In genomic region chr1:214193691-214194090, GRCh38 we compare ENCODE assay signal across 15 cellular contexts.
DNase-seq lines count a peak whose midpoint lies in the region; ATAC-seq and TF ChIP-seq lines count a peak whose summit lies in the region.
"Had no signal": no experiment of that assay in that cellular context is flagged by ENCODE, and none has a peak within 500 bp of the region (broad histone marks: within the 10 kb centered on the region; RNA-seq: fewer than 3 reads in every experiment).

No MANE protein-coding gene starts in this region.

- no peak overlapping the region for H3K4ac ChIP-seq in neuronal stem cell (ENCODE audit: low read length)

- H3K27me3 Mint-ChIP-seq in GM23338 (ENCODE audit: insufficient read depth, low read depth, poor library complexity) (peaks cover 3% of the 10 kb centered on the region), glutamatergic neuron (ENCODE audit: unreplicated experiment) (no peaks in the 10 kb centered on the region)

- H3K9me3 Mint-ChIP-seq in GM23338 (no peaks in the 10 kb centered on the region), glutamatergic neuron (ENCODE audit: unreplicated experiment) (peaks cover 3% of the 10 kb centered on the region)
- H3K9me3 Mint-ChIP-seq: CD4-positive, alpha-beta T cell; IgD-negative memory B cell had no signal

- no peak overlapping the region for H3K4me2 ChIP-seq in GM23338
- no peak overlapping the region for H3K4me2 ChIP-seq in neuronal stem cell (ENCODE audit: insufficient read depth, low read length, poor library complexity, severe bottlenecking)
- H3K4me2 ChIP-seq in GM23248 (ENCODE audit: unreplicated experiment), result no peak overlapping the region

- ATAC-seq in GM23338 (no peak), HG03175 (IDR thresholded peaks at IDR 0.05; ENCODE audit: unreplicated experiment) (no peak)

- H3K9me2 ChIP-seq in GM23338 (ENCODE audit: insufficient read depth) (0 out of 2 replicates have a peak, but pooled peaks cover 2% of the 10 kb centered on the region), GM23248 (ENCODE audit: insufficient read depth) (no peaks in the 10 kb centered on the region; the same call in 1 of the 2 replicates)

- H3K79me1 ChIP-seq in neuronal stem cell (ENCODE audit: low read depth, low read length), result no peaks in the 10 kb centered on the region

- H3K27ac ChIP-seq in GM23338 (ENCODE audit: low read depth), result no peak overlapping the region
- no peak overlapping the region for H3K27ac ChIP-seq in neuronal stem cell (replicated peaks; ENCODE audit: low read length)
- H3K27ac ChIP-seq in GM23248, result no peak overlapping the region
- H3K27ac ChIP-seq: 22Rv1 had no signal

- H3K4me3 Mint-ChIP-seq in GM23338, result no peak overlapping the region
- peak overlapping the region; percentile 31 for H3K4me3 Mint-ChIP-seq in glutamatergic neuron (ENCODE audit: unreplicated experiment)
- H3K4me3 Mint-ChIP-seq: CD4-positive, alpha-beta T cell; IgD-negative memory B cell had no signal

- no peak overlapping the region for H3K23ac ChIP-seq in neuronal stem cell (ENCODE audit: low read depth, low read length, poor library complexity)

- H4K91ac ChIP-seq in neuronal stem cell (ENCODE audit: low read depth, low read length, poor library complexity), result no peak overlapping the region

- H3K14ac ChIP-seq in neuronal stem cell (ENCODE audit: low read length), result no peak overlapping the region

- H4K8ac ChIP-seq in neuronal stem cell (ENCODE audit: low read depth, low read length), result no peak overlapping the region

- H3K4me3 ChIP-seq in GM23338 (no peak overlapping the region), neuronal stem cell (ENCODE audit: low read length in 2 of 2) (no peak overlapping the region), GM23248 (no peak overlapping the region)

- H3K4me1 Mint-ChIP-seq in GM23338, result peaks cover 11% of the 10 kb centered on the region; the same call in 2 of the 3 replicates
- H3K4me1 Mint-ChIP-seq in glutamatergic neuron (ENCODE audit: low read depth, unreplicated experiment), result peaks cover 20% of the 10 kb centered on the region

- no peak overlapping the region for H2BK120ac ChIP-seq in neuronal stem cell (ENCODE audit: low read depth, low read length)

- H3K36me3 Mint-ChIP-seq in GM23338 (ENCODE audit: low read depth) (no peaks in the 10 kb centered on the region), glutamatergic neuron (ENCODE audit: unreplicated experiment) (no peaks in the 10 kb centered on the region)
- H3K36me3 Mint-ChIP-seq: IgD-negative memory B cell had no signal

- H2BK15ac ChIP-seq in neuronal stem cell (ENCODE audit: low read length), result no peak overlapping the region

- H3K18ac ChIP-seq in neuronal stem cell (ENCODE audit: low read length), result no peak overlapping the region

- H4K20me1 ChIP-seq in GM23338 (replicated peaks; ENCODE audit: insufficient read depth), result no peaks in the 10 kb centered on the region
- no peaks in the 10 kb centered on the region for H4K20me1 ChIP-seq in GM23248 (ENCODE audit: insufficient read depth)

- H2AFZ ChIP-seq in GM23338, result peak overlapping the region; percentile 56; the same call in 1 of the 2 replicates
- H2AFZ ChIP-seq in neuronal stem cell (ENCODE audit: low read length), result peak overlapping the region; percentile 51
- H2AFZ ChIP-seq in GM23248, result no peak overlapping the region

- TF ChIP-seq CTCF in GM23338 (conservative IDR thresholded peaks at IDR 0.05; ENCODE audit: low read depth in 2 of 2) (no peak), glutamatergic neuron (IDR thresholded peaks at IDR 0.05; ENCODE audit: partially characterized antibody, unreplicated experiment) (no peak)

- WGBS in neuronal stem cell (ENCODE audit: extremely low coverage in 2 of 2, insufficient read length in 2 of 2, insufficient replicate concordance in 1 of 2), 2 donors, result no CpG with 5 or more reads among the region's 6 CpGs
- WGBS in GM23248 (ENCODE audit: low coverage in 1 of 2, low lambda C conversion rate in 2 of 2, missing lambda C conversion rate in 2 of 2), 2 experiments, result 39 to 48% methylated on average over 6 of the region's 6 CpGs

- DNase-seq in NCI-H82 (lab: John Stamatoyannopoulos, UW) (peak; percentile 42), NCI-H82 treated with DMSO at 0.1 percent for 48 hours (lab: John Stamatoyannopoulos, UW; ENCODE audit: unreplicated experiment) (no peak), GM23338 (ENCODE audit: low spot score) (no peak), glutamatergic neuron (peak; percentile 19), neuronal stem cell (ENCODE audit: low spot score) (no peak), GM23248 (no peak)
- no peak for DNase-seq in stimulated activated CD4-positive, alpha-beta T cell treated with anti-CD3 and anti-CD28 coated beads, Interleukin-12 subunit alpha, Interleukin-12 subunit beta, amount 100 ng/mL, for 4 hours
- DNase-seq: C1 segment of cervical spinal cord; CD4-positive, alpha-beta T cell; DND-41; GDM1; H7 had no signal

- H3K27me3 ChIP-seq in GM23338 (ENCODE audit: insufficient read depth) (peaks cover 8% of the 10 kb centered on the region; the same call in 1 of the 2 replicates), neuronal stem cell (ENCODE audit: control insufficient read depth in 3 of 3, insufficient read depth in 3 of 3, low read depth in 1 of 3, low read length in 3 of 3) (peaks cover 0 to 53% (median under 1%) of the 10 kb centered on the region in 3 experiments), GM23248 (replicated peaks; ENCODE audit: insufficient read depth) (peaks cover 55% of the 10 kb centered on the region)

- no peak overlapping the region for H2BK5ac ChIP-seq in neuronal stem cell (ENCODE audit: low read length)

- H3F3A ChIP-seq in GM23338 (replicated peaks; ENCODE audit: low read depth) (no peaks in the 10 kb centered on the region), GM23248 (ENCODE audit: insufficient read depth) (no peaks in the 10 kb centered on the region)

- H3K9me3 ChIP-seq in neuronal stem cell (replicated peaks in 1 of 2; ENCODE audit: control insufficient read depth in 2 of 2, insufficient read depth in 1 of 2, low read depth in 1 of 2, low read length in 2 of 2), result peaks cover 0 to 17% of the 10 kb centered on the region in 2 donors
- no peaks in the 10 kb centered on the region for H3K9me3 ChIP-seq in GM23248 (ENCODE audit: low read depth)

- no peaks in the 10 kb centered on the region for H3K36me3 ChIP-seq in GM23338 (ENCODE audit: insufficient read depth)
- H3K36me3 ChIP-seq in neuronal stem cell (replicated peaks in 1 of 2; ENCODE audit: control insufficient read depth in 2 of 2, insufficient read depth in 2 of 2, low read length in 2 of 2), result no peaks in the 10 kb centered on the region
- H3K36me3 ChIP-seq in GM23248 (ENCODE audit: low read depth), result no peaks in the 10 kb centered on the region

- H3K9ac ChIP-seq in neuronal stem cell (ENCODE audit: low read depth, low read length, poor library complexity), result no peak overlapping the region
- H3K9ac ChIP-seq in GM23248, result no peak overlapping the region

- H3K4me1 ChIP-seq in GM23338 (ENCODE audit: insufficient read depth) (peaks cover 9% of the 10 kb centered on the region), neuronal stem cell (ENCODE audit: control insufficient read depth in 2 of 2, insufficient read depth in 1 of 2, low read depth in 1 of 2, low read length in 2 of 2) (peaks cover 6 to 12% of the 10 kb centered on the region in 2 donors), GM23248 (ENCODE audit: insufficient read depth) (no peaks in the 10 kb centered on the region)

- H3K27ac Mint-ChIP-seq in GM23338, result no peak overlapping the region
- H3K27ac Mint-ChIP-seq in glutamatergic neuron (ENCODE audit: unreplicated experiment), result peak overlapping the region; percentile 52
- H3K27ac Mint-ChIP-seq: CD4-positive, alpha-beta T cell; IgD-negative memory B cell had no signal

- H2AK5ac ChIP-seq in neuronal stem cell (ENCODE audit: low read depth, low read length), result no peak overlapping the region

- no peak overlapping the region for H2BK12ac ChIP-seq in neuronal stem cell (ENCODE audit: low read length)

- in situ Hi-C loops in GM23248 (cut with MboI), result no loop called here

- H3K79me2 ChIP-seq in GM23338 (replicated peaks; ENCODE audit: insufficient read depth), result no peaks in the 10 kb centered on the region
- H3K79me2 ChIP-seq in GM23248 (ENCODE audit: insufficient read depth), result no peaks in the 10 kb centered on the region

TF ChIP-seq in GM23338, 12 proteins besides CTCF, POLR2A, EP300 and RAD21 (continues in another document):
- TF ChIP-seq CREB1 (CRISPR knock-in tag; IDR thresholded peaks at IDR 0.05; ENCODE audit: low read depth) (no peak), STAT1 (IDR thresholded peaks at IDR 0.05; ENCODE audit: unreplicated experiment) (no peak), EZH2phosphoT487 (IDR thresholded peaks at IDR 0.05; ENCODE audit: unreplicated experiment) (no peak), REST (IDR thresholded peaks at IDR 0.05; ENCODE audit: unreplicated experiment) (no peak)

Comparison
In these comparisons a context has a peak if more than half of its experiments do, and no peak if none do; other contexts are left out.
1. DNase-seq: peak in NCI-H82 (single experiment) and glutamatergic neuron (single experiment); none in NCI-H82 treated with DMSO at 0.1 percent for 48 hours (single experiment), GM23338 (single experiment), neuronal stem cell (single experiment), stimulated activated CD4-positive, alpha-beta T cell treated with anti-CD3 and anti-CD28 coated beads, Interleukin-12 subunit alpha, Interleukin-12 subunit beta, amount 100 ng/mL, for 4 hours (single experiment) and GM23248 (single experiment).